In genomic region chr3:20741381-20741780, GRCh38 we compare ENCODE assay signal across 29 cellular contexts.
"Had no signal": no experiment of that assay in that cellular context is flagged by ENCODE, and none has a peak within 500 bp of the region (broad histone marks: within the 10 kb centered on the region; RNA-seq: fewer than 3 reads in every experiment).

No MANE protein-coding gene starts in this region.

- H2AFZ ChIP-seq: hepatocyte had no signal

- H3K36me3 ChIP-seq: colonic mucosa, esophagus muscularis mucosa, gastroesophageal sphincter, heart left ventricle, spleen, thoracic aorta, tibial nerve, upper lobe of right lung, vagina had no signal

- ATAC-seq: foreskin keratinocyte; gastroesophageal sphincter; heart left ventricle; mucosa of descending colon; psoas muscle; right cardiac atrium; stimulated activated memory B cell treated with anti-CD40 and anti-IgM and Interleukin-4, amounts not matched to agents 10 μg/mL and 1 μg/mL and 100 μg/mL, for 72 hours; stimulated activated naive CD8-positive, alpha-beta T cell treated with anti-CD3 and anti-CD28 coated beads, Interleukin-15, Interleukin-2, amounts not matched to agents 100 U/mL and 50 U/mL, for 24 hours; upper lobe of right lung had no signal

- H3K79me2 ChIP-seq: hepatocyte had no signal

- H3K4me1 ChIP-seq: colonic mucosa, foreskin keratinocyte, psoas muscle, spleen, tibial nerve, upper lobe of right lung, vagina had no signal

- H3K4me3 ChIP-seq: colonic mucosa, esophagus muscularis mucosa, gastroesophageal sphincter, heart left ventricle, hepatocyte, lung, mucosa of descending colon, psoas muscle, skin epidermis, spleen, thoracic aorta, tibial nerve, upper lobe of right lung, vagina had no signal

- DNase-seq: colonic mucosa; effector memory CD4-positive, alpha-beta T cell; foreskin keratinocyte; heart left ventricle; islet precursor cell; kidney glomerular epithelial cell; mucosa of descending colon; naive B cell; nucleus accumbens; psoas muscle; right cardiac atrium; spleen; stimulated activated CD4-positive, alpha-beta T cell treated with anti-CD3 and anti-CD28 coated beads, Interleukin-4, amount 100 ng/mL, for 4 hours; stimulated activated naive CD8-positive, alpha-beta T cell treated with anti-CD3 and anti-CD28 coated beads, Interleukin-15, Interleukin-2, amounts not matched to agents 100 U/mL and 50 U/mL, for 24 hours; substantia nigra; upper lobe of right lung had no signal

- H3K4me3 Mint-ChIP-seq: dendritic cell treated with granulocyte-macrophage colony-stimulating factor and Interleukin-4, amounts not matched to agents 40 ng/mL and 50 ng/mL, for 4 days; memory B cell; naive B cell; nephron; stimulated activated memory B cell treated with anti-CD40 and anti-IgM and Interleukin-4, amounts not matched to agents 10 μg/mL and 1 μg/mL and 100 μg/mL, for 72 hours had no signal

- H3K27ac Mint-ChIP-seq: dendritic cell treated with granulocyte-macrophage colony-stimulating factor and Interleukin-4, amounts not matched to agents 40 ng/mL and 50 ng/mL, for 4 days; memory B cell; naive B cell; stimulated activated memory B cell treated with anti-CD40 and anti-IgM and Interleukin-4, amounts not matched to agents 10 μg/mL and 1 μg/mL and 100 μg/mL, for 72 hours had no signal

- H3K9me3 ChIP-seq: colonic mucosa, esophagus muscularis mucosa, gastroesophageal sphincter, heart left ventricle, psoas muscle, thoracic aorta, tibial nerve, upper lobe of right lung, vagina had no signal

- H3K27me3 Mint-ChIP-seq: dendritic cell treated with granulocyte-macrophage colony-stimulating factor and Interleukin-4, amounts not matched to agents 40 ng/mL and 50 ng/mL, for 4 days; memory B cell; naive B cell; stimulated activated memory B cell treated with anti-CD40 and anti-IgM and Interleukin-4, amounts not matched to agents 10 μg/mL and 1 μg/mL and 100 μg/mL, for 72 hours had no signal

- H3K27ac ChIP-seq: colonic mucosa, esophagus muscularis mucosa, foreskin keratinocyte, gastroesophageal sphincter, heart left ventricle, hepatocyte, psoas muscle, skin epidermis, spleen, thoracic aorta, tibial nerve, upper lobe of right lung, vagina had no signal

- FAIRE-seq: endothelial cell of umbilical vein had no signal

- H3K4me1 Mint-ChIP-seq: naive B cell; stimulated activated memory B cell treated with anti-CD40 and anti-IgM and Interleukin-4, amounts not matched to agents 10 μg/mL and 1 μg/mL and 100 μg/mL, for 72 hours had no signal

- H3K36me3 Mint-ChIP-seq: memory B cell; naive B cell; stimulated activated memory B cell treated with anti-CD40 and anti-IgM and Interleukin-4, amounts not matched to agents 10 μg/mL and 1 μg/mL and 100 μg/mL, for 72 hours had no signal

- H3K9me3 Mint-ChIP-seq: dendritic cell treated with granulocyte-macrophage colony-stimulating factor and Interleukin-4, amounts not matched to agents 40 ng/mL and 50 ng/mL, for 4 days; memory B cell; naive B cell; nephron; stimulated activated memory B cell treated with anti-CD40 and anti-IgM and Interleukin-4, amounts not matched to agents 10 μg/mL and 1 μg/mL and 100 μg/mL, for 72 hours had no signal

- H3K4me2 ChIP-seq: hepatocyte had no signal

- H3K27me3 ChIP-seq: colonic mucosa, esophagus muscularis mucosa, foreskin keratinocyte, gastroesophageal sphincter, heart left ventricle, hepatocyte, spleen, tibial nerve, upper lobe of right lung, vagina had no signal
